22 cellular contexts compared by ENCODE assay signal in the genomic region with DNA sequence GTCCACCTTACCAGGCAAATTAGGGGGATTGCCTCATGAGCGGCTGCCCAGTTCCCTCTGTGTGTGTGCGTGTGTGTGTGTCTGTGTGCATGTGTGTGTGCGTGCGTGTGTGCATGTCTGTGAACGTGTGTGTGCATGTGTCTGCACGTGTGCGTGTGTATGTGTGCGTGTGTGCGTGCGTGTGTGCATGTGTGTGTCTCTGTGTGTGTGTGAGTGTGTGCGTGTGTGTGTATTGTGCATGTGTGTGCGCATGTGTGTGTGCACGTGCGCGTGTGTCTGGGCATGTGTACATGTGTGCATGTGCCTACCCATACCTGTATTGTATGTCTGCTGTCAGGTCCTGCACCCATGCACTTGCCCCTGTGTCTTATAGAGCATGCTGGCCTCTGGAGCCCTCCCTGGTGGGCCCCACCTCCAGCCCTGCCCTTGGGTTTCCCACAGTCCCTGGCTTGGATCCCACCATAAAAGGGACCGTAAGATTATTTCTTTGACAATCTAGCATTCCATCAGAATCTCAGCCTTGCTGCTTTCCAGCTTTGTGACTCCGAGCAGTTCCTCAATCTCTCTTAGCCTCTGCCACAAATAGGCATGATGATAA. TPM values are rescaled to one million over a fixed set of nuclear protein-coding genes. Genes with fewer than 3 reads are reported as not detected.
A peak's percentile ranks its signal among the peaks of the same experiment; 100 is the strongest.
DNase-seq lines count a peak whose midpoint lies in the region; ATAC-seq, FAIRE-seq and TF ChIP-seq lines count a peak whose summit lies in the region.
"Had no signal": no experiment of that assay in that cellular context is flagged by ENCODE, and none has a peak within 500 bp of the region (broad histone marks: within the 10 kb centered on the region; RNA-seq: fewer than 3 reads in every experiment).

No MANE protein-coding gene starts in this region.

- H3K4me3 Mint-ChIP-seq in neural progenitor cell: peak overlapping the region; percentile 3
- H3K4me3 Mint-ChIP-seq: CD14-positive monocyte; CD8-positive, alpha-beta T cell had no signal

- H3K9me3 ChIP-seq in GM12878 (replicated peaks; ENCODE audit: control insufficient read depth, insufficient read depth, low read length) (no peaks in the 10 kb centered on the region), neural progenitor cell (ENCODE audit: low read depth) (no peaks in the 10 kb centered on the region), hepatocyte (ENCODE audit: low read depth) (no peaks in the 10 kb centered on the region)
- H3K9me3 ChIP-seq: A549 had no signal

- H3K79me2 ChIP-seq in GM12878 (ENCODE audit: control insufficient read depth, insufficient read depth, low read length) (no peaks in the 10 kb centered on the region), neural progenitor cell (ENCODE audit: low read depth) (no peaks in the 10 kb centered on the region), hepatocyte (no peaks in the 10 kb centered on the region)

- H4K20me1 ChIP-seq in GM12878 (ENCODE audit: control insufficient read depth, insufficient read depth) (no peaks in the 10 kb centered on the region; the same call in 1 of the 2 replicates), neural progenitor cell (ENCODE audit: low read depth) (peaks cover 6% of the 10 kb centered on the region), hepatocyte (ENCODE audit: insufficient read depth, poor library complexity, severe bottlenecking) (no peaks in the 10 kb centered on the region)

- POLR2A ChIA-PET in GM12878 (lab: Charles Lee): no interaction called here

- TF ChIP-seq CTCF in GM12878 (IDR thresholded peaks at IDR 0.05 in 2 of 3, conservative IDR thresholded peaks at IDR 0.05 in 1 of 3; ENCODE audit: control insufficient read depth in 2 of 3, extremely low read depth in 1 of 3, insufficient read depth in 1 of 3, low read depth in 3 of 3, low read length in 3 of 3) (no peak), neural progenitor cell (IDR thresholded peaks at IDR 0.05) (no peak), hepatocyte (IDR thresholded peaks at IDR 0.05; ENCODE audit: poor library complexity) (no peak)

- SMC1A ChIA-PET in GM12878 (lab: Charles Lee; ENCODE audit: uncharacterized antibody, unreplicated experiment): no interaction called here

- ATAC-seq in GM12878: no peak
- ATAC-seq: A549; CD8-positive, alpha-beta T cell; HCT116 had no signal

- no peak for TF ChIP-seq POLR2A in GM12878 (IDR thresholded peaks at IDR 0.05; ENCODE audit: low read depth, low read length)

- H3F3A ChIP-seq in neural progenitor cell (ENCODE audit: low read depth): no peaks in the 10 kb centered on the region

- H3K36me3 ChIP-seq in GM12878 (ENCODE audit: control insufficient read depth in 2 of 2, insufficient read depth in 2 of 2, low read length in 1 of 2): no peaks in the 10 kb centered on the region
- H3K36me3 ChIP-seq in neural progenitor cell: no peaks in the 10 kb centered on the region
- H3K36me3 ChIP-seq in hepatocyte (replicated peaks; ENCODE audit: insufficient read depth, low read depth): no peaks in the 10 kb centered on the region

- peaks cover 0 to 6% of the 10 kb centered on the region in 2 experiments; a peak in 3 of 4 replicates for H3K27me3 ChIP-seq in GM12878 (replicated peaks in 1 of 2; ENCODE audit: control insufficient read depth in 2 of 2, insufficient read depth in 2 of 2, low read length in 1 of 2)
- peaks cover 39% of the 10 kb centered on the region for H3K27me3 ChIP-seq in neural progenitor cell
- H3K27me3 ChIP-seq in hepatocyte: peaks cover 29% of the 10 kb centered on the region

- H3K4me3 ChIP-seq in GM12878: no peak overlapping the region
- no peak overlapping the region for H3K4me3 ChIP-seq in neural progenitor cell
- no peak overlapping the region for H3K4me3 ChIP-seq in hepatocyte
- H3K4me3 ChIP-seq: A549 had no signal

- no TSS peak for BruUV-seq in GM12878 (replicated peaks; lab: Mats Ljungman, UMichigan)

- WGBS in GM12878 (ENCODE audit: insufficient coverage, insufficient replicate concordance, low lambda C conversion rate, missing lambda C conversion rate): 42% methylated on average over 17 of the region's 17 CpGs
- 89% methylated on average over 17 of the region's 17 CpGs for WGBS in hepatocyte (ENCODE audit: low lambda C conversion rate, missing lambda C conversion rate)

- H3K4me1 ChIP-seq in GM12878 (ENCODE audit: control insufficient read depth, insufficient read depth, low read length) (no peaks in the 10 kb centered on the region), neural progenitor cell (no peaks in the 10 kb centered on the region), hepatocyte (ENCODE audit: insufficient read depth) (no peaks in the 10 kb centered on the region)
- H3K4me1 ChIP-seq: A549 had no signal

- FAIRE-seq in GM12878 (lab: Jason Lieb, UNC): no peak
- FAIRE-seq: A549, D721Med, G401.6, GM12892, GM19239 had no signal

- H3K36me3 Mint-ChIP-seq in neural progenitor cell: no peaks in the 10 kb centered on the region
- H3K36me3 Mint-ChIP-seq: CD14-positive monocyte; CD8-positive, alpha-beta T cell had no signal

- DNase-seq in GM12878 (ENCODE audit: low read depth, low spot score): no peak
- DNase-seq in neural progenitor cell (ENCODE audit: low spot score): no peak
- no peak for DNase-seq in substantia nigra (lab: John Stamatoyannopoulos, UW)
- DNase-seq in AG20443 (ENCODE audit: low spot score): no peak
- DNase-seq in hepatocyte (ENCODE audit: low spot score): no peak
- DNase-seq in NCI-H446 treated with DMSO at 0.1 percent for 48 hours (lab: John Stamatoyannopoulos, UW): no peak
- DNase-seq in posterior vena cava (ENCODE audit: low spot score): no peak
- DNase-seq: CD8-positive, alpha-beta T cell; COR-L47; DMS153; DMS79 treated with DMSO at 0.1 percent for 48 hours; EL had no signal

- H3K9me2 ChIP-seq in hepatocyte (replicated peaks; ENCODE audit: insufficient read depth): no peaks in the 10 kb centered on the region

- intact Hi-C loops in GM12878 (cut with micrococcal nuclease; ENCODE audit: unreplicated experiment) (no loop called here), posterior vena cava (cut with DNase I) (no loop called here)

- in situ Hi-C loops in GM12878 (cut with MboI): no loop called here

- H3K27me3 Mint-ChIP-seq in neural progenitor cell (ENCODE audit: insufficient read depth, low read depth): peaks cover 22% of the 10 kb centered on the region

- no peak overlapping the region for H3K4me2 ChIP-seq in GM12878 (ENCODE audit: control insufficient read depth, insufficient read depth)
- H3K4me2 ChIP-seq in neural progenitor cell: no peak overlapping the region
- H3K4me2 ChIP-seq in hepatocyte: no peak overlapping the region
- H3K4me2 ChIP-seq: A549 had no signal

- no peak overlapping the region for H3K27ac ChIP-seq in GM12878 (ENCODE audit: control insufficient read depth, insufficient read depth)
- H3K27ac ChIP-seq in cingulate gyrus (ENCODE audit: low read depth, low read length): peak overlapping the region; percentile 43
- no peak overlapping the region for H3K27ac ChIP-seq in neural progenitor cell
- peak overlapping the region; percentile 55 for H3K27ac ChIP-seq in substantia nigra (ENCODE audit: low read depth, low read length, poor library complexity, severe bottlenecking)
- no peak overlapping the region for H3K27ac ChIP-seq in hepatocyte
- H3K27ac ChIP-seq: A549 had no signal

- TF ChIP-seq RAD21 in GM12878 (IDR thresholded peaks at IDR 0.05; ENCODE audit: insufficient read depth, low read depth, low read length): no peak

- CTCF ChIA-PET in GM12878 (lab: Yijun Ruan, JAX): interaction anchor here (1.3 kb wide), 1 partner anchor 17 kb away, joined by 4 read pairs; no protein-coding TSS in a partner anchor

- no peak overlapping the region for H2AFZ ChIP-seq in GM12878 (ENCODE audit: control insufficient read depth, low read depth, low read length)
- H2AFZ ChIP-seq in neural progenitor cell (replicated peaks): no peak overlapping the region
- H2AFZ ChIP-seq in hepatocyte: no peak overlapping the region

- peak overlapping the region; percentile 24 for H3K27ac Mint-ChIP-seq in neural progenitor cell
- H3K27ac Mint-ChIP-seq: CD14-positive monocyte; CD8-positive, alpha-beta T cell had no signal

- H3K9ac ChIP-seq in GM12878 (ENCODE audit: control insufficient read depth, insufficient read depth, low read length) (no peak overlapping the region), neural progenitor cell (no peak overlapping the region)

- TF ChIP-seq EP300 in GM12878 (IDR thresholded peaks at IDR 0.05; ENCODE audit: borderline replicate concordance in 1 of 2, control insufficient read depth in 1 of 2, low read depth in 2 of 2, low read length in 2 of 2): no peak

- RAD21 ChIA-PET in GM12878 (lab: Charles Lee; ENCODE audit: unreplicated experiment): no interaction called here

- no peaks in the 10 kb centered on the region for H3K4me1 Mint-ChIP-seq in neural progenitor cell
- H3K4me1 Mint-ChIP-seq: CD14-positive monocyte had no signal

- no peaks in the 10 kb centered on the region for H3K9me3 Mint-ChIP-seq in neural progenitor cell
- H3K9me3 Mint-ChIP-seq: CD14-positive monocyte; CD8-positive, alpha-beta T cell had no signal

RNA-seq across cellular contexts. Expression of a gene that starts 9.3 kb away (rescaled TPM):
- total RNA-seq in GM12878 (2013; cell fraction: nucleolus; rRNA removed): 0.12 and 0.23 TPM in 2 replicates
- 0.11 TPM in 1 of 2 replicates, not detected in the other for total RNA-seq in GM12878 (2014; rRNA removed)
- total RNA-seq in GM12878 (2014; rRNA removed; fragmentation: Illumina TruSeq; extraction: Trizol): not detected in 2 replicates
- not detected in 2 replicates for total RNA-seq in GM12878 (2021)
- 0.05 TPM for polyA plus RNA-seq in GM12878 (2011; ENCODE audit: low read depth)
- polyA plus RNA-seq in GM12878 (2011; rRNA removed): 0.04 and 0.07 TPM in 2 replicates
- polyA plus RNA-seq in GM12878 (2011; cell fraction: cytosol; rRNA removed): 0.04 and 0.07 TPM in 2 replicates
- polyA plus RNA-seq in GM12878 (2011; cell fraction: nucleus; rRNA removed): 0.28 and 0.40 TPM in 2 replicates
- polyA plus RNA-seq in GM12878 (2012): 0.04 and 0.15 TPM in 2 replicates
- polyA plus RNA-seq in GM12878 (2014; fragmentation: Illumina TruSeq; extraction: Trizol): 0.03 and 0.05 TPM in 2 replicates
- under 1 TPM in 1 of 2 experiments, not detected in 1; 0.02 TPM for polyA plus RNA-seq in GM12878 (2014; fragmentation: Nextera tagmentation; extraction: Ambion mirVana)
- polyA plus RNA-seq in GM12878 (2014; rRNA removed): 0.03 TPM in 1 of 2 replicates, not detected in the other
- polyA plus RNA-seq in GM12878 (2016; fragmentation: Nextera tagmentation; extraction: Ambion mirVana): under 1 TPM in 1 of 2 experiments, not detected in 1; 0.14 TPM
- polyA minus RNA-seq in GM12878 (2011; rRNA and poly(A)+ RNA removed): 0.10 TPM in 1 of 2 replicates, not detected in the other
- polyA minus RNA-seq in GM12878 (2011; cell fraction: cytosol; rRNA and poly(A)+ RNA removed): not detected in 2 replicates
- polyA minus RNA-seq in GM12878 (2011; cell fraction: nucleus; rRNA and poly(A)+ RNA removed): not detected in 2 replicates
- total RNA-seq in neural progenitor cell (ENCODE audit: low replicate concordance): 0.09 and 0.53 TPM in 2 replicates
- total RNA-seq in hepatocyte: not detected in 2 replicates
- polyA plus RNA-seq in hepatocyte: 0.54 TPM in 1 of 2 replicates, not detected in the other
- total RNA-seq in posterior vena cava: under 1 TPM; 0.14 TPM
- total RNA-seq: HT-29 had no signal
- polyA plus RNA-seq: AG04450, CD14-positive monocyte had no signal

Comparison
In these comparisons a context has a peak if more than half of its experiments do, and no peak if none do; other contexts are left out.
1. H3K27ac ChIP-seq: peak in cingulate gyrus (single experiment) and substantia nigra (single experiment); none in GM12878 (single experiment), neural progenitor cell (single experiment) and hepatocyte (single experiment).